8 cellular contexts compared by ENCODE assay signal in the genomic region with DNA sequence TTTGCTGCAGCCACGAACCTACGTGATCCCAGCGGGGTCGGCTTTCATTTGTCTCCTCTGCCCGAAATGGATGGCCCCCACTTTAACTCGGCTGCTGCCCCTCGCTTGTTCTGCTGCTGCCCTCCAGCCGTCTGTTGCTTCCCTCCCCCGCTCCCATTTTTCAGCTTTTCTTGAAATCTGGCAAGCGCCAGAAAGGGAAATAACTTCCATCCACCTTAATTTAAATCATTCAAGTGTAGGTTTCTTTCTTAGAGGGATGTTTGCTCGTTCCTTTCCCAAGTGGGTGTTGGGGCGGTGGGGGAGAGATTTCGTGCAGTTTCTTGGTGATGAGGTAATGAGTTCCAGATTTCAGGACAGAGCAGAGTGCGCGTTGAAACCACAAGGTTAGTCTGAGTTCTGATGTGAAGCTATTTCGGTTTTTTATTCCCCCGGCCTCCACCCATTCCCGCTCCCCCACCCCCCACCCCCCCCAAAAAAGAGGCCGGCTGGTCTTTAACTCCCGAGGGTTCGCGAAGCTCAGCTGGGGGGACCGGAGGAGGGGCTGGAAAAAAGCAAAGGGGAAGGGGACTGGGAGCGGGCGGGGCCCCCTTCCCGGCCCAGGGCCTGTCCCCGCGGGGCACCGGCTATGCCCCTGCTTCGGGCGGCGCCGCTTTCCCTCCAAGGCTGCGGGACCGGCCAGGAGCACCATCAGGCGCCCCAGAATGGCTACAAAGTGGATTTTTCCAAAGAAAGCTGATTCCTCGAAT. TPM values are rescaled to one million over a fixed set of nuclear protein-coding genes. Genes with fewer than 3 reads are reported as not detected.
A peak's percentile ranks its signal among the peaks of the same experiment; 100 is the strongest.
DNase-seq lines count a peak whose midpoint lies in the region; ATAC-seq and TF ChIP-seq lines count a peak whose summit lies in the region.

No MANE protein-coding gene starts in this region.

- no peaks in the 10 kb centered on the region for H3K9me3 Mint-ChIP-seq in central memory CD8-positive, alpha-beta T cell

- H3K27me3 Mint-ChIP-seq in central memory CD8-positive, alpha-beta T cell = no peaks in the 10 kb centered on the region

- H3K27ac Mint-ChIP-seq in central memory CD8-positive, alpha-beta T cell (ENCODE audit: low read depth) = peak overlapping the region; percentile 99

- DNase-seq in activated gamma-delta T cell treated with Interleukin-2 at 50 U/mL for 16 hours (peak; percentile 26), activated gamma-delta T cell (lab: John Stamatoyannopoulos, UW) (no peak), left colon (peak in 1 of 2 donors; percentile 54)
- DNase-seq in central memory CD8-positive, alpha-beta T cell (ENCODE audit: low spot score in 2 of 2) = peak in 1 of 2 donors; percentile 28
- DNase-seq in stimulated activated CD4-positive, alpha-beta T cell treated with anti-CD3 and anti-CD28 coated beads, Interleukin-4, amount 100 ng/mL, for 1 hour = peak; percentile 62

- H3K36me3 Mint-ChIP-seq in central memory CD8-positive, alpha-beta T cell (ENCODE audit: insufficient read depth) = peaks cover 64% of the 10 kb centered on the region

- intact Hi-C loops in left colon (cut with DNase I, micrococcal nuclease) = no loop called here

- H3K4me3 Mint-ChIP-seq in central memory CD8-positive, alpha-beta T cell = peak overlapping the region; percentile 94

- H3K4me1 Mint-ChIP-seq in central memory CD8-positive, alpha-beta T cell = peaks cover 41% of the 10 kb centered on the region

- peak; percentile 75 for ATAC-seq in SK-N-SH treated with all-trans-retinoic acid at 6 μM for 48 hours
- ATAC-seq in central memory CD8-positive, alpha-beta T cell (replicated peaks; ENCODE audit: extremely low read depth, poor library complexity, severe bottlenecking) = no peak
- ATAC-seq in left colon = peak; percentile 6
- ATAC-seq in GM19351 (IDR thresholded peaks at IDR 0.05; ENCODE audit: unreplicated experiment) = no peak
- ATAC-seq in GM21367 (IDR thresholded peaks at IDR 0.05; ENCODE audit: unreplicated experiment) = no peak

TF ChIP-seq in SK-N-SH treated with all-trans-retinoic acid at 6 μM for 48 hours, 23 proteins besides CTCF, POLR2A, EP300 and RAD21:
- TF ChIP-seq SNAI2 (CRISPR knock-in tag; IDR thresholded peaks at IDR 0.05) = no peak
- TF ChIP-seq, protein P1, sequence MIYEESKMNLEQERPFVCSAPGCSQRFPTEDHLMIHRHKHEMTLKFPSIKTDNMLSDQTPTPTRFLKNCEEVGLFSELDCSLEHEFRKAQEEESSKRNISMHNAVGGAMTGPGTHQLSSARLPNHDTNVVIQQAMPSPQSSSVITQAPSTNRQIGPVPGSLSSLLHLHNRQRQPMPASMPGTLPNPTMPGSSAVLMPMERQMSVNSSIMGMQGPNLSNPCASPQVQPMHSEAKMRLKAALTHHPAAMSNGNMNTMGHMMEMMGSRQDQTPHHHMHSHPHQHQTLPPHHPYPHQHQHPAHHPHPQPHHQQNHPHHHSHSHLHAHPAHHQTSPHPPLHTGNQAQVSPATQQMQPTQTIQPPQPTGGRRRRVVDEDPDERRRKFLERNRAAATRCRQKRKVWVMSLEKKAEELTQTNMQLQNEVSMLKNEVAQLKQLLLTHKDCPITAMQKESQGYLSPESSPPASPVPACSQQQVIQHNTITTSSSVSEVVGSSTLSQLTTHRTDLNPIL (CRISPR knock-in tag; IDR thresholded peaks at IDR 0.05; ENCODE audit: low read depth) = no peak
- TF ChIP-seq POU6F1 (CRISPR knock-in tag; IDR thresholded peaks at IDR 0.05; ENCODE audit: borderline replicate concordance, low read depth) = no peak
- no peak for TF ChIP-seq ISL1 (CRISPR knock-in tag; IDR thresholded peaks at IDR 0.05)
- TF ChIP-seq PATZ1 (CRISPR knock-in tag; IDR thresholded peaks at IDR 0.05; ENCODE audit: borderline replicate concordance) = no peak
- TF ChIP-seq PPARA (CRISPR knock-in tag; IDR thresholded peaks at IDR 0.05; ENCODE audit: borderline replicate concordance) = no peak
- no peak for TF ChIP-seq GLIS3 (CRISPR knock-in tag; IDR thresholded peaks at IDR 0.05)
- no peak for TF ChIP-seq ZNF70 (CRISPR knock-in tag; IDR thresholded peaks at IDR 0.05)
TF ChIP-seq in SK-N-SH treated with all-trans-retinoic acid at 6 μM for 48 hours: peak in this region for 0.

RNA-seq across cellular contexts. Expression of gene ZFP36L1, which starts 2.2 kb away (rescaled TPM):
- 100 to 1,000 TPM in 1 of 2 donors, 10 to 100 TPM in 1; 79.2 to 127 TPM for total RNA-seq in left colon

Comparison
In these comparisons a context has a peak if more than half of its experiments do, and no peak if none do; other contexts are left out.
1. ATAC-seq: peak in SK-N-SH treated with all-trans-retinoic acid at 6 μM for 48 hours (single experiment) and left colon (single experiment); none in central memory CD8-positive, alpha-beta T cell (single experiment), GM19351 (single experiment) and GM21367 (single experiment).